ENCODE assay signal across 11 cellular contexts in genomic region chr2:241616168-241617125, GRCh38. TPM values are rescaled to one million over a fixed set of nuclear protein-coding genes. Genes with fewer than 3 reads are reported as not detected.
DNase-seq lines count a peak whose midpoint lies in the region; ATAC-seq and TF ChIP-seq lines count a peak whose summit lies in the region.
"Had no signal": no experiment of that assay in that cellular context is flagged by ENCODE, and none has a peak within 500 bp of the region (broad histone marks: within the 10 kb centered on the region; RNA-seq: fewer than 3 reads in every experiment).

No MANE protein-coding gene starts in this region.

- peak overlapping the region; percentile 59 for H3K4me3 Mint-ChIP-seq in natural killer cell
- H3K4me3 Mint-ChIP-seq in natural killer cell treated with Interleukin-12 subunit alpha and Interleukin-12 subunit beta and Interleukin-15 and Interleukin-18, amount 100 ng/mL, for 72 hours = no peak overlapping the region
- H3K4me3 Mint-ChIP-seq in activated naive CD8-positive, alpha-beta T cell treated with anti-CD3 and anti-CD28 coated beads, Interleukin-2, amount 50 U/mL, for 24 hours = no peak overlapping the region

- no peaks in the 10 kb centered on the region for H3K9me3 Mint-ChIP-seq in natural killer cell
- no peaks in the 10 kb centered on the region for H3K9me3 Mint-ChIP-seq in natural killer cell treated with Interleukin-12 subunit alpha and Interleukin-12 subunit beta and Interleukin-15 and Interleukin-18, amount 100 ng/mL, for 72 hours
- H3K9me3 Mint-ChIP-seq in activated naive CD8-positive, alpha-beta T cell treated with anti-CD3 and anti-CD28 coated beads, Interleukin-2, amount 50 U/mL, for 24 hours = peaks cover 13% of the 10 kb centered on the region

- H3K4me3 ChIP-seq in right lobe of liver (peak overlapping the region; percentile 20 to 50 (median 41)), mesendoderm (ENCODE audit: low read length) (no peak overlapping the region)

- H3K9me3 ChIP-seq in right lobe of liver = no peaks in the 10 kb centered on the region
- H3K9me3 ChIP-seq: BE2C had no signal

- H3K27ac Mint-ChIP-seq in natural killer cell = peak overlapping the region in 1 of 2 donors; percentile 76
- peak overlapping the region in 1 of 2 donors; percentile 65 for H3K27ac Mint-ChIP-seq in natural killer cell treated with Interleukin-12 subunit alpha and Interleukin-12 subunit beta and Interleukin-15 and Interleukin-18, amount 100 ng/mL, for 72 hours
- H3K27ac Mint-ChIP-seq in activated naive CD8-positive, alpha-beta T cell treated with anti-CD3 and anti-CD28 coated beads, Interleukin-2, amount 50 U/mL, for 24 hours = peak overlapping the region; percentile 36

- H3K18ac ChIP-seq in mesendoderm (ENCODE audit: low read length) = no peak overlapping the region

- no peak overlapping the region for H4K5ac ChIP-seq in mesendoderm (ENCODE audit: low read length)

- intact Hi-C loops in natural killer cell (cut with micrococcal nuclease) = loop anchor here (2.0 kb wide), 1 partner anchor 20 kb away; the partner anchor contains the start of genes ATG4B and THAP4
- intact Hi-C loops in right lobe of liver (cut with DNase I) = no loop called here

- H3K4me1 ChIP-seq in right lobe of liver (peaks cover 0 to 9% (median 0%) of the 10 kb centered on the region in 4 donors), mesendoderm (ENCODE audit: control insufficient read depth, low read depth, low read length) (peaks cover 4% of the 10 kb centered on the region)

- TF ChIP-seq CTCF in natural killer cell (IDR thresholded peaks at IDR 0.05) (no peak), right lobe of liver (IDR thresholded peaks at IDR 0.05) (peak in 1 of 4 donors; percentile 12)

- peaks cover 12% of the 10 kb centered on the region for H3K79me2 ChIP-seq in mesendoderm (ENCODE audit: control insufficient read depth, insufficient read depth, low read length)

- no peak overlapping the region for H3K4me2 ChIP-seq in mesendoderm (ENCODE audit: low read length)
- H3K4me2 ChIP-seq: KMS-11 had no signal

- ATAC-seq in natural killer cell (no peak), right lobe of liver (peak; percentile 63 to 73 (median 73)), HG03108 (IDR thresholded peaks at IDR 0.05; ENCODE audit: unreplicated experiment) (no peak), GM21526 (IDR thresholded peaks at IDR 0.05; ENCODE audit: low FRiP score, unreplicated experiment) (no peak)
- ATAC-seq in natural killer cell treated with Interleukin-12 subunit alpha and Interleukin-12 subunit beta and Interleukin-15 and Interleukin-18, amount 100 ng/mL, for 72 hours = no peak
- ATAC-seq in activated naive CD8-positive, alpha-beta T cell treated with anti-CD3 and anti-CD28 coated beads, Interleukin-2, amount 50 U/mL, for 24 hours = no peak

- no peak overlapping the region for H2BK5ac ChIP-seq in mesendoderm (ENCODE audit: low read length)

- no peak for TF ChIP-seq POLR2A in right lobe of liver (IDR thresholded peaks at IDR 0.05)

- no peak overlapping the region for H3K4ac ChIP-seq in mesendoderm (ENCODE audit: low read depth, low read length)

- no peaks in the 10 kb centered on the region for H3K27me3 Mint-ChIP-seq in natural killer cell (ENCODE audit: low read depth in 2 of 2)
- no peaks in the 10 kb centered on the region for H3K27me3 Mint-ChIP-seq in natural killer cell treated with Interleukin-12 subunit alpha and Interleukin-12 subunit beta and Interleukin-15 and Interleukin-18, amount 100 ng/mL, for 72 hours
- H3K27me3 Mint-ChIP-seq in activated naive CD8-positive, alpha-beta T cell treated with anti-CD3 and anti-CD28 coated beads, Interleukin-2, amount 50 U/mL, for 24 hours = no peaks in the 10 kb centered on the region

- peaks cover 15 to 28% of the 10 kb centered on the region in 2 donors for H3K4me1 Mint-ChIP-seq in natural killer cell
- peaks cover 27 to 31% of the 10 kb centered on the region in 2 donors for H3K4me1 Mint-ChIP-seq in natural killer cell treated with Interleukin-12 subunit alpha and Interleukin-12 subunit beta and Interleukin-15 and Interleukin-18, amount 100 ng/mL, for 72 hours (ENCODE audit: low read depth in 2 of 2)
- peaks cover 44% of the 10 kb centered on the region for H3K4me1 Mint-ChIP-seq in activated naive CD8-positive, alpha-beta T cell treated with anti-CD3 and anti-CD28 coated beads, Interleukin-2, amount 50 U/mL, for 24 hours

- no peaks in the 10 kb centered on the region for H3K36me3 Mint-ChIP-seq in natural killer cell
- H3K36me3 Mint-ChIP-seq in natural killer cell treated with Interleukin-12 subunit alpha and Interleukin-12 subunit beta and Interleukin-15 and Interleukin-18, amount 100 ng/mL, for 72 hours = peaks cover 8% of the 10 kb centered on the region
- peaks cover 38% of the 10 kb centered on the region for H3K36me3 Mint-ChIP-seq in activated naive CD8-positive, alpha-beta T cell treated with anti-CD3 and anti-CD28 coated beads, Interleukin-2, amount 50 U/mL, for 24 hours (ENCODE audit: low read depth)

- H3K56ac ChIP-seq in mesendoderm (ENCODE audit: low read length) = no peak overlapping the region

- H3K9ac ChIP-seq in mesendoderm (ENCODE audit: low read length) = no peak overlapping the region
- H3K9ac ChIP-seq: KMS-11 had no signal

- H4K8ac ChIP-seq in mesendoderm (ENCODE audit: low read depth, low read length) = no peak overlapping the region

- DNase-seq in natural killer cell = no peak
- DNase-seq in natural killer cell treated with Interleukin-12 subunit alpha and Interleukin-12 subunit beta and Interleukin-15 and Interleukin-18, amount 100 ng/mL, for 72 hours (ENCODE audit: low spot score) = no peak
- DNase-seq in activated naive CD8-positive, alpha-beta T cell treated with anti-CD3 and anti-CD28 coated beads, Interleukin-2, amount 50 U/mL, for 24 hours = no peak
- peak in 1 of 3 donors; percentile 53 for DNase-seq in right lobe of liver
- DNase-seq in mesendoderm = no peak
- DNase-seq in OCI-M2 (lab: John Stamatoyannopoulos, UW; ENCODE audit: unreplicated experiment) = no peak
- DNase-seq: activated CD4-positive, CD25-positive, alpha-beta regulatory T cell; BE2C had no signal

- no peak overlapping the region for H3K23ac ChIP-seq in mesendoderm (ENCODE audit: low read length)

- H2AK5ac ChIP-seq in mesendoderm (ENCODE audit: low read length) = no peak overlapping the region

- H3K36me3 ChIP-seq in right lobe of liver (peaks cover 0 to 5% (median 0%) of the 10 kb centered on the region in 4 donors), mesendoderm (ENCODE audit: control insufficient read depth, insufficient read depth, low read length) (no peaks in the 10 kb centered on the region)

- H3K27me3 ChIP-seq in right lobe of liver (no peaks in the 10 kb centered on the region), mesendoderm (ENCODE audit: insufficient read depth, low read length, poor library complexity) (no peaks in the 10 kb centered on the region)
- H3K27me3 ChIP-seq: BE2C had no signal

- H3K27ac ChIP-seq in right lobe of liver = peak overlapping the region in 1 of 3 donors; percentile 25
- no peak overlapping the region for H3K27ac ChIP-seq in mesendoderm (ENCODE audit: low read depth, low read length)
- H3K27ac ChIP-seq: KMS-11 had no signal

- 41% methylated on average over 16 of the region's 30 CpGs for WGBS in right lobe of liver (ENCODE audit: insufficient coverage, low coverage, low lambda C conversion rate, missing lambda C conversion rate)
- WGBS in mesendoderm (ENCODE audit: extremely low coverage, insufficient coverage, low lambda C conversion rate) = no CpG with 5 or more reads among the region's 30 CpGs

- no peak overlapping the region for H2BK120ac ChIP-seq in mesendoderm (ENCODE audit: low read depth, low read length)

- H3K79me1 ChIP-seq in mesendoderm (ENCODE audit: low read length) = peaks cover 25% of the 10 kb centered on the region

- H2BK15ac ChIP-seq in mesendoderm (replicated peaks; ENCODE audit: low read depth) = no peak overlapping the region

RNA-seq across cellular contexts. Expression of gene THAP4, which starts 20.5 kb away (rescaled TPM):
- total RNA-seq in natural killer cell = 10 to 100 TPM; 19.8 to 29.2 (median 27.8) TPM
- total RNA-seq in natural killer cell treated with Interleukin-12 subunit alpha and Interleukin-12 subunit beta and Interleukin-15 and Interleukin-18, amount 100 ng/mL, for 72 hours = 10 to 100 TPM; 26.9 to 55.9 TPM
- 10 to 100 TPM; 22.1 to 39.2 (median 25.0) TPM for total RNA-seq in right lobe of liver
- 74.2 TPM for polyA plus RNA-seq in mesendoderm (2013, experiment 1 of 2)
- polyA plus RNA-seq in mesendoderm (2013, experiment 2 of 2) = 76.2 TPM

RNA-seq across cellular contexts. Expression of gene ATG4B, which starts 21.0 kb away (rescaled TPM):
- total RNA-seq in natural killer cell = 100 to 1,000 TPM; 106 to 171 (median 139) TPM
- total RNA-seq in natural killer cell treated with Interleukin-12 subunit alpha and Interleukin-12 subunit beta and Interleukin-15 and Interleukin-18, amount 100 ng/mL, for 72 hours = 100 to 1,000 TPM in 1 of 2 donors, 10 to 100 TPM in 1; 96.2 to 127 TPM
- total RNA-seq in right lobe of liver = 10 to 100 TPM; 20.6 to 49.8 (median 39.3) TPM
- 52.9 TPM for polyA plus RNA-seq in mesendoderm (2013, experiment 1 of 2)
- polyA plus RNA-seq in mesendoderm (2013, experiment 2 of 2) = 53.9 TPM

RNA-seq across cellular contexts. Expression of gene BOK, which starts 57.9 kb away (rescaled TPM):
- total RNA-seq in natural killer cell (10 to 100 TPM; 11.0 to 23.7 (median 19.6) TPM), right lobe of liver (100 to 1,000 TPM in 3 of 6 experiments, 10 to 100 TPM in 3; 50.1 to 119 (median 90.5) TPM)
- 1 to 10 TPM; 1.0 to 2.2 TPM for total RNA-seq in natural killer cell treated with Interleukin-12 subunit alpha and Interleukin-12 subunit beta and Interleukin-15 and Interleukin-18, amount 100 ng/mL, for 72 hours
- polyA plus RNA-seq in mesendoderm (2013, experiment 1 of 2) = 30.7 TPM
- polyA plus RNA-seq in mesendoderm (2013, experiment 2 of 2) = 31.0 TPM

Comparison
In these comparisons a context has a peak if more than half of its experiments do, and no peak if none do; other contexts are left out.
1. ATAC-seq: peak in right lobe of liver (4 of 4); none in natural killer cell (0 of 3), natural killer cell treated with Interleukin-12 subunit alpha and Interleukin-12 subunit beta and Interleukin-15 and Interleukin-18, amount 100 ng/mL, for 72 hours (0 of 2), activated naive CD8-positive, alpha-beta T cell treated with anti-CD3 and anti-CD28 coated beads, Interleukin-2, amount 50 U/mL, for 24 hours (single experiment), HG03108 (single experiment) and GM21526 (single experiment).